8 cellular contexts compared by ENCODE assay signal in the genomic region with DNA sequence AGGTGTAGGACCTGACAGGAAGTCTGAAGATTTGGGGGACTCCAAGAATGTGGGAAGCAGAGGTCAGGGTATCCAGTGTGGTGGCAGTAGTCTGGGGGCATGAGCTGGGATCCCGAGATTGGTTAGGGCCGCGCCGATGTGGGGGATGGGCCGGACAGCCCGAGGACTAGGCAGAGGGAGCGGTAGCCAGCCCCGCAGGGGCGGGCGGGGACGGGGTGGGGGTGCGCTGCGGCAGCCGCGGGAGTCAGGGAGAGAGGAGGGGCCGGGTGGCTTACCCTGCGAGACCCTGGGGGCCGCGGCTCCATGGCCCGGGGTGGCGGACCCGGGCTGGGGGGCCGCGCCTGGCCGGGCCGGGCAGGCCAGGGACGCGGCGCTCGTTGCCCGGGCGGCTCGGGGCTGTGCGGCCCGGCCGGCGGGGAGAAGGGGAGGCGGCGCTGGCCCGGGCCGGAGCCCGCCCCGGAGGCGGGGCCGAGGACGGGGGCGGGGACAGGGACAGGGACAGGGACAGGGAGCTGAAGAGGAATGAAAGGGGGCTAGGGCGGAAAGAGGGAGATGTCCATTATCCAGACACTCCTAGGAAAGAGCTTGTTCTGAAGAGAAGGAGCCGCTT. TPM values are rescaled to one million over a fixed set of nuclear protein-coding genes. Genes with fewer than 3 reads are reported as not detected.
DNase-seq lines count a peak whose midpoint lies in the region; ATAC-seq and TF ChIP-seq lines count a peak whose summit lies in the region.

No MANE protein-coding gene starts in this region.

- no peaks in the 10 kb centered on the region; the same call in 1 of the 2 replicates for H3K9me1 ChIP-seq in IMR-90 (ENCODE audit: insufficient read depth, low read length)

- H3K27ac Mint-ChIP-seq in Calu3 (ENCODE audit: unreplicated experiment): peak overlapping the region; percentile 65
- H3K27ac Mint-ChIP-seq in activated naive CD8-positive, alpha-beta T cell: no peak overlapping the region

- H2BK5ac ChIP-seq in IMR-90 (ENCODE audit: low read depth, low read length, poor library complexity, severe bottlenecking): no peak overlapping the region

- H3K27me3 ChIP-seq in IMR-90 (ENCODE audit: control insufficient read depth, insufficient read depth, low read length): no peaks in the 10 kb centered on the region
- no peaks in the 10 kb centered on the region for H3K27me3 ChIP-seq in rectal smooth muscle tissue (ENCODE audit: control insufficient read depth, insufficient read depth, low read length)

- no peak for TF ChIP-seq RAD21 in IMR-90 (IDR thresholded peaks at IDR 0.05; ENCODE audit: low read length)

- 0% methylated on average over 1 of the region's 49 CpGs; no CpG with 5 or more reads in 1 of the 2 experiments for WGBS in IMR-90 (ENCODE audit: extremely low coverage in 2 of 2, insufficient read length in 1 of 2), 2 experiments

- no peaks in the 10 kb centered on the region; the same call in 1 of the 2 replicates for H3K36me3 ChIP-seq in IMR-90 (ENCODE audit: control insufficient read depth, insufficient read depth, low read length)
- H3K36me3 ChIP-seq in rectal smooth muscle tissue (ENCODE audit: control insufficient read depth, insufficient read depth, low read length): no peaks in the 10 kb centered on the region

- H2AK9ac ChIP-seq in IMR-90 (replicated peaks; ENCODE audit: low read depth, low read length, poor library complexity): peak overlapping the region; percentile 75

- H3K27me3 Mint-ChIP-seq in Calu3 (ENCODE audit: unreplicated experiment): no peaks in the 10 kb centered on the region
- no peaks in the 10 kb centered on the region for H3K27me3 Mint-ChIP-seq in activated naive CD8-positive, alpha-beta T cell

- intact Hi-C loops in Calu3 (cut with micrococcal nuclease; ENCODE audit: unreplicated experiment) (loop anchor here (1.0 kb wide), 1 partner anchor 9 kb away; no protein-coding TSS in a partner anchor), IMR-90 (cut with micrococcal nuclease) (loop anchor here (1.0 kb wide), 1 partner anchor 9 kb away; no protein-coding TSS in a partner anchor), left ventricle myocardium superior (cut with micrococcal nuclease) (no loop called here)

- H3K4me1 ChIP-seq in IMR-90 (ENCODE audit: control insufficient read depth, insufficient read depth, low read length) (peaks cover 6% of the 10 kb centered on the region), rectal smooth muscle tissue (ENCODE audit: control insufficient read depth, insufficient read depth, low read length) (peaks cover 3% of the 10 kb centered on the region)

- peak overlapping the region; percentile 23; the same call in 1 of the 2 replicates for H2BK20ac ChIP-seq in IMR-90 (ENCODE audit: low read depth, low read length)

- H2AFZ ChIP-seq in IMR-90 (replicated peaks; ENCODE audit: low read length, poor library complexity): peak overlapping the region; percentile 85

- dilution Hi-C loops in IMR-90 (cut with HindIII; ENCODE audit: low sequenced_read_pairs, unreplicated experiment): no loop called here

- peaks cover 32% of the 10 kb centered on the region for H3K4me1 Mint-ChIP-seq in Calu3 (ENCODE audit: low read depth, unreplicated experiment)
- peaks cover 6% of the 10 kb centered on the region for H3K4me1 Mint-ChIP-seq in activated naive CD8-positive, alpha-beta T cell (ENCODE audit: low read depth)

- no peak overlapping the region for H2BK15ac ChIP-seq in IMR-90 (ENCODE audit: low read depth, low read length)

- H3K9me3 ChIP-seq in IMR-90 (ENCODE audit: control insufficient read depth, insufficient read depth, low read length): no peaks in the 10 kb centered on the region

- H3K18ac ChIP-seq in IMR-90 (ENCODE audit: low read depth, low read length): no peak overlapping the region; the same call in 1 of the 2 replicates

- peak overlapping the region; percentile 40 for H3K4ac ChIP-seq in IMR-90 (ENCODE audit: low read depth, low read length)

- H3K4me3 ChIP-seq in IMR-90 (ENCODE audit: insufficient read depth, low read depth, low read length): peak overlapping the region; percentile 57
- peak overlapping the region; percentile 67 for H3K4me3 ChIP-seq in rectal smooth muscle tissue (ENCODE audit: low read length)

- CTCF ChIA-PET in Calu3 (lab: Charles Lee): interaction anchor here (0.6 to 3.6 kb wide), 13 partner anchors 8 to 383 kb away, joined by 3 to 34 read pairs (median 6); a partner anchor contains a TSS
- CTCF ChIA-PET in IMR-90 (lab: Yijun Ruan, JAX): interaction anchor here (0.5 to 2.4 kb wide), 18 partner anchors 8 to 85 kb away, joined by 3 to 15 read pairs (median 4); a partner anchor contains a TSS

- TF ChIP-seq POLR2A in IMR-90 (IDR thresholded peaks at IDR 0.05; ENCODE audit: low read depth, low read length): no peak

- peak overlapping the region; percentile 97 for H3K4me2 ChIP-seq in IMR-90 (ENCODE audit: low read depth, low read length)

- BruUV-seq in Calu3 (replicated peaks; lab: Mats Ljungman, UMichigan): no TSS peak
- BruUV-seq in IMR-90 (replicated peaks; lab: Mats Ljungman, UMichigan): no TSS peak

- POLR2A ChIA-PET in IMR-90 (lab: Charles Lee; ENCODE audit: unreplicated experiment): interaction anchor here (0.7 kb wide), 2 partner anchors 97 to 99 kb away, joined by 3 read pairs; a partner anchor contains a TSS

- ATAC-seq in IMR-90 (ENCODE audit: low read depth): peak; percentile 90
- ATAC-seq in left ventricle myocardium superior: peak; percentile 89
- ATAC-seq in HG02973 (IDR thresholded peaks at IDR 0.05; ENCODE audit: unreplicated experiment): no peak
- no peak for ATAC-seq in HG03097 (IDR thresholded peaks at IDR 0.05; ENCODE audit: low FRiP score, unreplicated experiment)

- no peak overlapping the region for H4K91ac ChIP-seq in IMR-90 (ENCODE audit: insufficient read depth, low read depth, low read length)

- DNase-seq in Calu3 (peak; percentile 83), IMR-90 (no peak), left ventricle myocardium superior (peak; percentile 87), NOMO-1 (lab: John Stamatoyannopoulos, UW; ENCODE audit: unreplicated experiment in 2 of 2) (no peak)

- 0 out of 2 replicates have a peak overlapping the region, but pooled peaks have one; percentile 16 for H3K23ac ChIP-seq in IMR-90 (ENCODE audit: low read depth, low read length)

- H3K9me3 Mint-ChIP-seq in Calu3 (ENCODE audit: low read depth, unreplicated experiment): no peaks in the 10 kb centered on the region
- no peaks in the 10 kb centered on the region for H3K9me3 Mint-ChIP-seq in activated naive CD8-positive, alpha-beta T cell (ENCODE audit: low read depth)

- H3K9ac ChIP-seq in IMR-90 (ENCODE audit: low read depth, low read length) (peak overlapping the region; percentile 69), rectal smooth muscle tissue (ENCODE audit: low read length) (no peak overlapping the region)

- H3K27ac ChIP-seq in IMR-90 (ENCODE audit: insufficient read depth, low read length) (no peak overlapping the region), rectal smooth muscle tissue (ENCODE audit: low read depth, low read length) (peak overlapping the region; percentile 72)

- no peak overlapping the region for H2BK120ac ChIP-seq in IMR-90 (ENCODE audit: low read depth, low read length)

- H4K5ac ChIP-seq in IMR-90 (ENCODE audit: low read depth, low read length): peak overlapping the region; percentile 57

- 0 out of 2 replicates have a peak overlapping the region, but pooled peaks have one; percentile 19 for H3K56ac ChIP-seq in IMR-90 (ENCODE audit: extremely low read depth, insufficient read depth, low read length)

- peak overlapping the region; percentile 83; the same call in 1 of the 2 replicates for H2AK5ac ChIP-seq in IMR-90 (ENCODE audit: low read depth, low read length)

- peaks cover 0 to 6% of the 10 kb centered on the region in 2 experiments; a peak in 1 of 4 replicates for H3K79me1 ChIP-seq in IMR-90 (ENCODE audit: low read depth in 1 of 2, low read length in 2 of 2)

- TF ChIP-seq CTCF in Calu3 (IDR thresholded peaks at IDR 0.05; ENCODE audit: unreplicated experiment): no peak
- no peak for TF ChIP-seq CTCF in IMR-90 (conservative IDR thresholded peaks at IDR 0.05; ENCODE audit: low read depth, low read length)

- H4K20me1 ChIP-seq in IMR-90 (ENCODE audit: insufficient read depth, low read length): peaks cover 4% of the 10 kb centered on the region; the same call in 1 of the 2 replicates

- H4K8ac ChIP-seq in IMR-90 (ENCODE audit: low read depth in 2 of 2, low read length in 2 of 2): peak overlapping the region in 1 of 2 experiments; percentile 67; a peak in 1 of 4 replicates

- in situ Hi-C loops in IMR-90 (cut with MboI; ENCODE audit: low sequenced_read_pairs): loop anchor here (10.0 kb wide), 1 partner anchor 384 kb away; no protein-coding TSS in a partner anchor

- peak overlapping the region; percentile 73 for H3K4me3 Mint-ChIP-seq in Calu3 (ENCODE audit: low read depth, unreplicated experiment)
- H3K4me3 Mint-ChIP-seq in activated naive CD8-positive, alpha-beta T cell: peak overlapping the region; percentile 17

- peaks cover 11% of the 10 kb centered on the region for H3K36me3 Mint-ChIP-seq in Calu3 (ENCODE audit: insufficient read depth, unreplicated experiment)
- H3K36me3 Mint-ChIP-seq in activated naive CD8-positive, alpha-beta T cell: no peaks in the 10 kb centered on the region

- H3K14ac ChIP-seq in IMR-90 (replicated peaks; ENCODE audit: low read depth, low read length): peak overlapping the region; percentile 60; the same call in 1 of the 2 replicates

RNA-seq across cellular contexts. Expression of a gene that starts 5.6 kb away (rescaled TPM):
- total RNA-seq in Calu3 (2022): 9.1 and 9.5 TPM in 2 replicates
- total RNA-seq in IMR-90 (2012; rRNA removed): 0.28 and 0.36 TPM in 2 replicates
- polyA plus RNA-seq in IMR-90 (2012; rRNA removed): 2.5 and 2.9 TPM in 2 replicates
- polyA plus RNA-seq in IMR-90 (2012; cell fraction: cytosol; rRNA removed): 3.1 and 5.4 TPM in 2 replicates
- polyA plus RNA-seq in IMR-90 (2012; cell fraction: nucleus; rRNA removed; ENCODE audit: low replicate concordance): 3.7 and 8.0 TPM in 2 replicates
- 7.7 TPM for total RNA-seq in left ventricle myocardium superior

RNA-seq across cellular contexts. Expression of a gene that starts 14.6 kb away (rescaled TPM):
- total RNA-seq in Calu3 (2022) (not detected in 2 replicates), IMR-90 (2012; rRNA removed) (not detected in 2 replicates), left ventricle myocardium superior (not detected)
- not detected in 2 replicates for polyA plus RNA-seq in IMR-90 (2012; rRNA removed)
- 0.02 TPM in 1 of 2 replicates, not detected in the other for polyA plus RNA-seq in IMR-90 (2012; cell fraction: cytosol; rRNA removed)
- 0.19 and 0.36 TPM in 2 replicates for polyA plus RNA-seq in IMR-90 (2012; cell fraction: nucleus; rRNA removed; ENCODE audit: low replicate concordance)

RNA-seq across cellular contexts. Expression of a gene that starts 40.2 kb away (rescaled TPM):
- total RNA-seq in Calu3 (2022) (8.0 and 9.5 TPM in 2 replicates), IMR-90 (2012; rRNA removed) (144 and 159 TPM in 2 replicates), left ventricle myocardium superior (44.1 TPM)
- 254 and 259 TPM in 2 replicates for polyA plus RNA-seq in IMR-90 (2012; rRNA removed)
- 136 and 185 TPM in 2 replicates for polyA plus RNA-seq in IMR-90 (2012; cell fraction: cytosol; rRNA removed)
- polyA plus RNA-seq in IMR-90 (2012; cell fraction: nucleus; rRNA removed; ENCODE audit: low replicate concordance): 196 and 225 TPM in 2 replicates

RNA-seq across cellular contexts. Expression of a gene that starts 54.0 kb away (rescaled TPM):
- 173 and 190 TPM in 2 replicates for total RNA-seq in Calu3 (2022)
- 262 and 382 TPM in 2 replicates for total RNA-seq in IMR-90 (2012; rRNA removed)
- polyA plus RNA-seq in IMR-90 (2012; rRNA removed): 157 and 187 TPM in 2 replicates
- polyA plus RNA-seq in IMR-90 (2012; cell fraction: cytosol; rRNA removed): 73.8 and 80.0 TPM in 2 replicates
- 22.8 and 109 TPM in 2 replicates for polyA plus RNA-seq in IMR-90 (2012; cell fraction: nucleus; rRNA removed; ENCODE audit: low replicate concordance)
- 114 TPM for total RNA-seq in left ventricle myocardium superior

Comparison
In these comparisons a context has a peak if more than half of its experiments do, and no peak if none do; other contexts are left out.
1. DNase-seq: peak in Calu3 (single experiment) and left ventricle myocardium superior (single experiment); none in IMR-90 (single experiment) and NOMO-1 (0 of 2).
2. ATAC-seq: peak in IMR-90 (single experiment) and left ventricle myocardium superior (single experiment); none in HG02973 (single experiment) and HG03097 (single experiment).